32 cellular contexts compared by ENCODE assay signal in genomic region chr1:63506782-63507181, GRCh38. TPM values are rescaled to one million over a fixed set of nuclear protein-coding genes. Genes with fewer than 3 reads are reported as not detected.
DNase-seq lines count a peak whose midpoint lies in the region; ATAC-seq, FAIRE-seq and TF ChIP-seq lines count a peak whose summit lies in the region.
"Had no signal": no experiment of that assay in that cellular context is flagged by ENCODE, and none has a peak within 500 bp of the region (broad histone marks: within the 10 kb centered on the region; RNA-seq: fewer than 3 reads in every experiment).

No MANE protein-coding gene starts in this region.

- no peaks in the 10 kb centered on the region for H3K9me1 ChIP-seq in K562 (ENCODE audit: control insufficient read depth, insufficient read depth, low read length)

- TF ChIP-seq EP300 in K562 (IDR thresholded peaks at IDR 0.05; ENCODE audit: low read length) = no peak

- H4K20me1 ChIP-seq in K562 (replicated peaks; ENCODE audit: control insufficient read depth, insufficient read depth, low read length) = no peaks in the 10 kb centered on the region
- H4K20me1 ChIP-seq: BLaER1; BLaER1 treated with 17β-estradiol and CSF1 and Interleukin-3, amounts not matched to agents 10 nM and 100 nM had no signal

- H3K36me3 ChIP-seq in right atrium auricular region (no peaks in the 10 kb centered on the region), left ventricle myocardium inferior (peaks cover 34% of the 10 kb centered on the region), K562 (ENCODE audit: control insufficient read depth, insufficient read depth, low read length) (peaks cover 39% of the 10 kb centered on the region; the same call in 2 of the 3 replicates)

- BruUV-seq in K562 (replicated peaks; lab: Mats Ljungman, UMichigan) = no TSS peak

- no peak overlapping the region for H3K9ac ChIP-seq in K562 (ENCODE audit: insufficient read depth in 1 of 2, low read depth in 2 of 2, low read length in 2 of 2)
- H3K9ac ChIP-seq: BLaER1; BLaER1 treated with 17β-estradiol and CSF1 and Interleukin-3, amounts not matched to agents 10 nM and 100 nM had no signal

- ATAC-seq in Right ventricle myocardium superior (ENCODE audit: poor library complexity) (peak; percentile 66), left cardiac atrium (no peak), K562 (no peak)
- ATAC-seq: A549; CD8-positive, alpha-beta T cell had no signal

- H3K4me2 ChIP-seq in K562 (ENCODE audit: insufficient read depth, low read length) = no peak overlapping the region
- H3K4me2 ChIP-seq: A549; BLaER1; BLaER1 treated with 17β-estradiol and CSF1 and Interleukin-3, amounts not matched to agents 10 nM and 100 nM had no signal

- H3K27me3 ChIP-seq in right atrium auricular region (no peaks in the 10 kb centered on the region), left ventricle myocardium inferior (ENCODE audit: low read depth) (no peaks in the 10 kb centered on the region), K562 (ENCODE audit: control insufficient read depth in 2 of 2, insufficient read depth in 2 of 2, low read length in 2 of 2) (no peaks in the 10 kb centered on the region)
- H3K27me3 ChIP-seq: BE2C; BLaER1; BLaER1 treated with 17β-estradiol and CSF1 and Interleukin-3, amounts not matched to agents 10 nM and 100 nM had no signal

- TF ChIP-seq POLR2A in K562 (conservative IDR thresholded peaks at IDR 0.05) = no peak

- TF ChIP-seq RAD21 in K562 (CRISPR knock-in tag; conservative IDR thresholded peaks at IDR 0.05 in 1 of 2, IDR thresholded peaks at IDR 0.05 in 1 of 2) = no peak

- TF ChIP-seq CTCF in right atrium auricular region (IDR thresholded peaks at IDR 0.05) (no peak), left ventricle myocardium inferior (IDR thresholded peaks at IDR 0.05; ENCODE audit: borderline replicate concordance) (no peak), K562 (IDR thresholded peaks at IDR 0.05 in 2 of 3, conservative IDR thresholded peaks at IDR 0.05 in 1 of 3; ENCODE audit: insufficient read depth in 2 of 3, low read depth in 1 of 3, low read length in 3 of 3) (no peak)

- H3K4me1 ChIP-seq in right atrium auricular region (no peaks in the 10 kb centered on the region), left ventricle myocardium inferior (peaks cover 8% of the 10 kb centered on the region), K562 (replicated peaks in 1 of 2; ENCODE audit: control insufficient read depth in 2 of 2, insufficient read depth in 2 of 2, low read length in 2 of 2) (no peaks in the 10 kb centered on the region)
- H3K4me1 ChIP-seq: A549; BE2C; BLaER1; BLaER1 treated with 17β-estradiol and CSF1 and Interleukin-3, amounts not matched to agents 10 nM and 100 nM; Caco-2 had no signal

- POLR2A ChIA-PET in K562 (lab: Yijun Ruan, JAX) = interaction anchor here (0.7 to 1.1 kb wide), 2 partner anchors 12 to 534 kb away, joined by 3 to 4 read pairs; no protein-coding TSS in a partner anchor

- H3K27ac ChIP-seq in right atrium auricular region (peak overlapping the region; percentile 31 to 62), left ventricle myocardium inferior (replicated peaks) (no peak overlapping the region), K562 (ENCODE audit: extremely low read depth, low read depth, low read length) (no peak overlapping the region)
- H3K27ac ChIP-seq: 22Rv1; A549; BLaER1; BLaER1 treated with 17β-estradiol and CSF1 and Interleukin-3, amounts not matched to agents 10 nM and 100 nM; C4-2B had no signal

- H3K4me3 ChIP-seq in right atrium auricular region (no peak overlapping the region), left ventricle myocardium inferior (no peak overlapping the region), K562 (no peak overlapping the region)
- H3K4me3 ChIP-seq: A549; BLaER1; BLaER1 treated with 17β-estradiol and CSF1 and Interleukin-3, amounts not matched to agents 10 nM and 100 nM had no signal

- in situ Hi-C loops in K562 (cut with MboI) = no loop called here

- DNase-seq in Right ventricle myocardium superior (no peak), left cardiac atrium (no peak), right atrium auricular region (ENCODE audit: low spot score) (no peak), left ventricle myocardium inferior (no peak), K562 (ENCODE audit: extremely low read depth in 1 of 4, low spot score in 3 of 4) (no peak), iPS-NIHi7 (ENCODE audit: extremely low spot score) (no peak)
- DNase-seq: 8988T; ACHN; AML-193; BE2C; C1 segment of cervical spinal cord; Caco-2; Calu3; CD4-positive, alpha-beta memory T cell; CD4-positive, alpha-beta T cell; CD4-positive, CD25-positive, alpha-beta regulatory T cell; CD8-positive, alpha-beta memory T cell; CD8-positive, alpha-beta T cell; COR-L47; DMS 273 treated with DMSO at 0.1 percent for 48 hours; DMS153; DMS53; DMS79; DMS79 treated with DMSO at 0.1 percent for 48 hours; DND-41; EL had no signal

- H3K9me3 ChIP-seq in right atrium auricular region = no peaks in the 10 kb centered on the region
- no peaks in the 10 kb centered on the region for H3K9me3 ChIP-seq in left ventricle myocardium inferior (replicated peaks)
- peaks cover 2% of the 10 kb centered on the region; the same call in 1 of the 2 replicates for H3K9me3 ChIP-seq in K562 (replicated peaks; ENCODE audit: control insufficient read depth, insufficient read depth, low read depth, low read length)
- H3K9me3 ChIP-seq: A549, BE2C, Caco-2 had no signal

- peak; percentile 6 for FAIRE-seq in K562 (lab: Jason Lieb, UNC)
- FAIRE-seq: A204.1, A549 had no signal

- H2AFZ ChIP-seq in K562 (ENCODE audit: low read depth, low read length) = no peak overlapping the region

- 0 out of 3 replicates have a peak, but pooled peaks cover 5% of the 10 kb centered on the region for H3K79me2 ChIP-seq in K562 (ENCODE audit: control insufficient read depth, insufficient read depth, low read length)

- intact Hi-C loops in Right ventricle myocardium superior (cut with DNase I) = no loop called here
- intact Hi-C loops in left cardiac atrium (cut with DNase I) = no loop called here
- intact Hi-C loops in left ventricle myocardium inferior (cut with micrococcal nuclease) = no loop called here
- intact Hi-C loops in K562 (cut with micrococcal nuclease) = no loop called here

- CTCF ChIA-PET in K562 (lab: Yijun Ruan, JAX; ENCODE audit: low intra/inter-chr PET ratio) = no interaction called here

TF ChIP-seq in K562, 482 proteins besides CTCF, POLR2A, EP300 and RAD21 (continues in another document):
- TF ChIP-seq ZNF717 (CRISPR knock-in tag; IDR thresholded peaks at IDR 0.05) (no peak), SIX5 (IDR thresholded peaks at IDR 0.05; ENCODE audit: borderline replicate concordance in 1 of 2, insufficient read depth in 1 of 2, low read depth in 1 of 2, low read length in 2 of 2) (no peak), ZNF778 (CRISPR knock-in tag; IDR thresholded peaks at IDR 0.05) (no peak), SMAD2 (IDR thresholded peaks at IDR 0.05; ENCODE audit: low read depth, low read length) (no peak)

RNA-seq across cellular contexts. Expression of gene ITGB3BP, which starts 16.2 kb away (rescaled TPM):
- total RNA-seq in Right ventricle myocardium superior = 8.4 TPM
- total RNA-seq in left cardiac atrium = 1 to 10 TPM; 6.4 to 8.3 TPM
- total RNA-seq in right atrium auricular region = 1 to 10 TPM; 5.0 to 5.7 TPM
- 10.9 TPM for total RNA-seq in left ventricle myocardium inferior
- 18.4 and 99.3 TPM in 2 replicates for total RNA-seq in K562 (2011; cell fraction: chromatin; rRNA removed; ENCODE audit: low replicate concordance)
- 9.2 and 16.3 TPM in 2 replicates for total RNA-seq in K562 (2011; cell fraction: nucleolus; rRNA removed)
- 38.0 and 73.1 TPM in 2 replicates for total RNA-seq in K562 (2011; cell fraction: nucleoplasm; rRNA removed)
- total RNA-seq in K562 (2014; rRNA removed) = 52.7 and 62.8 TPM in 2 replicates
- total RNA-seq in K562 (2014; rRNA removed; fragmentation: Illumina TruSeq; extraction: Trizol) = 110 and 123 TPM in 2 replicates
- total RNA-seq in K562 (2015; rRNA removed; fragmentation: Illumina TruSeq; extraction: Trizol) = 80.5 and 95.0 TPM in 2 replicates
- 67.6 and 79.3 TPM in 2 replicates for total RNA-seq in K562 (2021)
- polyA plus RNA-seq in K562 (2011; rRNA removed) = 91.9 and 111 TPM in 2 replicates
- polyA plus RNA-seq in K562 (2011; cell fraction: cytosol; rRNA removed) = 11.2 and 26.3 TPM in 2 replicates
- polyA plus RNA-seq in K562 (2011; cell fraction: nucleus; rRNA removed) = 32.5 and 34.2 TPM in 2 replicates
- 89.8 and 107 TPM in 2 replicates for polyA plus RNA-seq in K562 (2012)
- 130 and 136 TPM in 2 replicates for polyA plus RNA-seq in K562 (2014; fragmentation: Illumina TruSeq; extraction: Trizol)
- 100 to 1,000 TPM; 150 to 151 TPM for polyA plus RNA-seq in K562 (2014; fragmentation: Nextera tagmentation; extraction: Ambion mirVana)
- 84.5 and 94.4 TPM in 2 replicates for polyA plus RNA-seq in K562 (2014; rRNA removed)
- 39.4 and 47.9 TPM in 2 replicates for polyA minus RNA-seq in K562 (2011; rRNA and poly(A)+ RNA removed)
- 12.3 and 15.0 TPM in 2 replicates for polyA minus RNA-seq in K562 (2011; cell fraction: cytosol; rRNA and poly(A)+ RNA removed)
- polyA minus RNA-seq in K562 (2011; cell fraction: nucleus; rRNA and poly(A)+ RNA removed) = 32.3 and 54.9 TPM in 2 replicates

RNA-seq across cellular contexts. Expression of gene EFCAB7, which starts 16.5 kb away (rescaled TPM):
- total RNA-seq in Right ventricle myocardium superior = 8.9 TPM
- total RNA-seq in left cardiac atrium = 10 to 100 TPM in 1 of 2 donors, 1 to 10 TPM in 1; 6.1 to 10.5 TPM
- total RNA-seq in right atrium auricular region = 1 to 10 TPM; 5.6 to 6.7 TPM
- total RNA-seq in left ventricle myocardium inferior = 8.9 TPM
- total RNA-seq in K562 (2011; cell fraction: chromatin; rRNA removed; ENCODE audit: low replicate concordance) = 2.8 and 10.9 TPM in 2 replicates
- 1.0 and 2.8 TPM in 2 replicates for total RNA-seq in K562 (2011; cell fraction: nucleolus; rRNA removed)
- 2.8 and 3.1 TPM in 2 replicates for total RNA-seq in K562 (2011; cell fraction: nucleoplasm; rRNA removed)
- 2.6 and 3.2 TPM in 2 replicates for total RNA-seq in K562 (2014; rRNA removed)
- total RNA-seq in K562 (2014; rRNA removed; fragmentation: Illumina TruSeq; extraction: Trizol) = 6.6 and 7.7 TPM in 2 replicates
- 6.1 and 6.5 TPM in 2 replicates for total RNA-seq in K562 (2015; rRNA removed; fragmentation: Illumina TruSeq; extraction: Trizol)
- total RNA-seq in K562 (2021) = 3.5 and 4.3 TPM in 2 replicates
- polyA plus RNA-seq in K562 (2011; rRNA removed) = 5.0 and 5.1 TPM in 2 replicates
- polyA plus RNA-seq in K562 (2011; cell fraction: cytosol; rRNA removed) = 0.33 and 1.5 TPM in 2 replicates
- 2.3 and 4.4 TPM in 2 replicates for polyA plus RNA-seq in K562 (2011; cell fraction: nucleus; rRNA removed)
- polyA plus RNA-seq in K562 (2012) = 2.5 and 5.1 TPM in 2 replicates
- 5.3 and 6.2 TPM in 2 replicates for polyA plus RNA-seq in K562 (2014; fragmentation: Illumina TruSeq; extraction: Trizol)
- 1 to 10 TPM; 5.7 to 7.6 TPM for polyA plus RNA-seq in K562 (2014; fragmentation: Nextera tagmentation; extraction: Ambion mirVana)
- polyA plus RNA-seq in K562 (2014; rRNA removed) = 5.1 and 6.8 TPM in 2 replicates
- 4.2 and 4.4 TPM in 2 replicates for polyA minus RNA-seq in K562 (2011; rRNA and poly(A)+ RNA removed)
- 2.0 and 2.9 TPM in 2 replicates for polyA minus RNA-seq in K562 (2011; cell fraction: cytosol; rRNA and poly(A)+ RNA removed)
- polyA minus RNA-seq in K562 (2011; cell fraction: nucleus; rRNA and poly(A)+ RNA removed) = 3.5 and 4.8 TPM in 2 replicates

Comparison
In these comparisons a context has a peak if more than half of its experiments do, and no peak if none do; other contexts are left out.
1. H3K27ac ChIP-seq: peak in right atrium auricular region (2 of 2); none in left ventricle myocardium inferior (single experiment) and K562 (single experiment).